11 cellular contexts compared by ENCODE assay signal in the genomic region with DNA sequence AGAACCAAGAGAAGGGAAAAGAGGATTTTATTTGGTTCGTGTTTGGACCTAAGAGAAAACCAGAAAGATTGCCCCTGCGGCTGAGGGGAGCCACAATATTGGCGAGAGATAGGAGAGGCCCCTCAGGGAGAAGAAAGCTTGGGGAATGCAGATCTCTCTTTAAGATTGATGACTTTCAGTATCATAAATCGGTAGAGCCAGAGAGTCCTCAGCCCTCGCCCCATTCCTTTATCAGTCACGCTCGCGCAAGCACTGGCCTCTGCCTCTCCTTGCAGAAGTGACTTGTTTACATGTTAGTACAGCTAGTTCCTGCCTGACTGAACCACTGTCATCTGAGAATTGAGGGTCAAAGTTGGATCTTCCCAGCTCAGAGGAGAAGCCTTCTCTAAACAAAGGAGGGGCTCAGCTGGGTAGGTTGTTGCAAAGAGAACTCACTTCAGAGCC. TPM values are rescaled to one million over a fixed set of nuclear protein-coding genes. Genes with fewer than 3 reads are reported as not detected.
DNase-seq lines count a peak whose midpoint lies in the region; ATAC-seq and TF ChIP-seq lines count a peak whose summit lies in the region.
"Had no signal": no experiment of that assay in that cellular context is flagged by ENCODE, and none has a peak within 500 bp of the region (broad histone marks: within the 10 kb centered on the region; RNA-seq: fewer than 3 reads in every experiment).

No MANE protein-coding gene starts in this region.

- no peaks in the 10 kb centered on the region for H3F3A ChIP-seq in PC-3 (ENCODE audit: low read length, unreplicated experiment)

- H3K36me3 ChIP-seq in BLaER1 = no peaks in the 10 kb centered on the region
- H3K36me3 ChIP-seq in PC-3 (ENCODE audit: low read depth, low read length) = no peaks in the 10 kb centered on the region
- H3K36me3 ChIP-seq in CD8-positive, alpha-beta T cell (ENCODE audit: insufficient read depth, low read length) = no peaks in the 10 kb centered on the region
- no peaks in the 10 kb centered on the region for H3K36me3 ChIP-seq in tibial artery
- H3K36me3 ChIP-seq: pancreas had no signal

- H3K9me2 ChIP-seq in PC-3 (replicated peaks; ENCODE audit: low read length) = no peaks in the 10 kb centered on the region

- POLR2A ChIA-PET in PC-3 (lab: Charles Lee; ENCODE audit: unreplicated experiment) = interaction anchor here (0.5 to 2.1 kb wide), 4 partner anchors 21 to 143 kb away, joined by 3 to 30 read pairs (median 14); a partner anchor contains a TSS
- POLR2A ChIA-PET in CD8-positive, alpha-beta T cell (lab: Charles Lee) = interaction anchor here (0.8 to 1.5 kb wide), 4 partner anchors 9 to 241 kb away, joined by 3 to 4 read pairs (median 4); no protein-coding TSS in a partner anchor

- H3K4me1 ChIP-seq in BLaER1 = peaks cover 32% of the 10 kb centered on the region
- H3K4me1 ChIP-seq in PC-3 (ENCODE audit: insufficient read depth, low read length) = peaks cover 45% of the 10 kb centered on the region
- H3K4me1 ChIP-seq in CD8-positive, alpha-beta T cell (ENCODE audit: insufficient read depth, low read length) = peaks cover 14% of the 10 kb centered on the region
- peaks cover 0 to 28% (median 25%) of the 10 kb centered on the region in 4 donors for H3K4me1 ChIP-seq in tibial artery

- no peaks in the 10 kb centered on the region for H3K27me3 ChIP-seq in BLaER1
- no peaks in the 10 kb centered on the region for H3K27me3 ChIP-seq in PC-3 (ENCODE audit: low read length)
- no peaks in the 10 kb centered on the region for H3K27me3 ChIP-seq in CD8-positive, alpha-beta T cell (ENCODE audit: insufficient read depth, low read length)
- no peaks in the 10 kb centered on the region for H3K27me3 ChIP-seq in tibial artery
- H3K27me3 ChIP-seq: pancreas had no signal

- CTCF ChIA-PET in PC-3 (lab: Charles Lee) = interaction anchor here (0.6 to 2.7 kb wide), 16 partner anchors 14 to 746 kb away, joined by 3 to 38 read pairs (median 5); a partner anchor contains a TSS
- CTCF ChIA-PET in CD8-positive, alpha-beta T cell (lab: Charles Lee) = interaction anchor here (0.6 to 6.2 kb wide), 50 partner anchors 9 to 747 kb away, joined by 3 to 93 read pairs (median 5); a partner anchor contains a TSS

- H3K27me3 Mint-ChIP-seq in nephron progenitor cell (ENCODE audit: low read depth, poor library complexity) = peaks cover 3% of the 10 kb centered on the region
- H3K27me3 Mint-ChIP-seq in CD8-positive, alpha-beta T cell (ENCODE audit: low read depth) = peaks cover 18% of the 10 kb centered on the region

- TF ChIP-seq CTCF in PC-3 (conservative IDR thresholded peaks at IDR 0.05; ENCODE audit: low read depth, low read length) (no peak), epithelial cell of esophagus (IDR thresholded peaks at IDR 0.05; ENCODE audit: insufficient read depth, low read depth, low read length, missing control alignments) (no peak), nephron progenitor cell (IDR thresholded peaks at IDR 0.05) (no peak), tibial artery (IDR thresholded peaks at IDR 0.05) (no peak)
- no peak for TF ChIP-seq CTCF in CD8-positive, alpha-beta T cell (IDR thresholded peaks at IDR 0.05)

- intact Hi-C loops in PC-3 (cut with micrococcal nuclease) (loop anchor here (1.0 to 10.0 kb wide), 5 partner anchors 99 to 745 kb away; no protein-coding TSS in a partner anchor), tibial artery (cut with DNase I; ENCODE audit: low total_unique reads) (loop anchor here (5.0 kb wide), 3 partner anchors 98 to 642 kb away; no protein-coding TSS in a partner anchor)
- intact Hi-C loops in CD8-positive, alpha-beta T cell (cut with DNase I, micrococcal nuclease) = loop anchor here (1.0 to 5.0 kb wide), 8 partner anchors 99 to 747 kb away; no protein-coding TSS in a partner anchor

- H2AFZ ChIP-seq in PC-3 (ENCODE audit: low read length) = peak overlapping the region; percentile 35; the same call in 1 of the 2 replicates

- peaks cover 3% of the 10 kb centered on the region for H3K36me3 Mint-ChIP-seq in nephron progenitor cell (ENCODE audit: low read depth)
- H3K36me3 Mint-ChIP-seq in CD8-positive, alpha-beta T cell = no peaks in the 10 kb centered on the region

- no peaks in the 10 kb centered on the region for H3K9me3 ChIP-seq in BLaER1
- no peaks in the 10 kb centered on the region for H3K9me3 ChIP-seq in PC-3 (ENCODE audit: low read length)
- no peaks in the 10 kb centered on the region for H3K9me3 ChIP-seq in CD8-positive, alpha-beta T cell (ENCODE audit: low read length)
- H3K9me3 ChIP-seq in tibial artery = no peaks in the 10 kb centered on the region
- H3K9me3 ChIP-seq: pancreas had no signal

- peak overlapping the region; percentile 65 for H3K4me3 Mint-ChIP-seq in nephron progenitor cell
- H3K4me3 Mint-ChIP-seq in CD8-positive, alpha-beta T cell = no peak overlapping the region

- peaks cover 82% of the 10 kb centered on the region for H3K4me1 Mint-ChIP-seq in nephron progenitor cell
- peaks cover 8% of the 10 kb centered on the region for H3K4me1 Mint-ChIP-seq in CD8-positive, alpha-beta T cell (ENCODE audit: low read depth)

- 0 out of 2 replicates have a peak, but pooled peaks have one; percentile 1 for ATAC-seq in PC-3
- no peak for ATAC-seq in HG02938 (IDR thresholded peaks at IDR 0.05; ENCODE audit: unreplicated experiment)
- no peak for ATAC-seq in CD8-positive, alpha-beta T cell

- peaks cover 7% of the 10 kb centered on the region for H3K9me3 Mint-ChIP-seq in nephron progenitor cell
- H3K9me3 Mint-ChIP-seq in CD8-positive, alpha-beta T cell = peaks cover 3% of the 10 kb centered on the region

- peak overlapping the region; percentile 99 for H3K27ac Mint-ChIP-seq in nephron progenitor cell
- no peak overlapping the region for H3K27ac Mint-ChIP-seq in CD8-positive, alpha-beta T cell
- H3K27ac Mint-ChIP-seq: activated naive CD4-positive, alpha-beta T cell treated with anti-CD3 and anti-CD28 coated beads, Interleukin-2, amount 50 U/mL, for 72 hours had no signal

- peak; percentile 61 for DNase-seq in PC-3
- peak; percentile 55 for DNase-seq in epithelial cell of esophagus (ENCODE audit: low read depth)
- peak; percentile 69 for DNase-seq in nephron progenitor cell
- no peak for DNase-seq in DMS53 treated with DMSO at 0.1 percent for 48 hours (lab: John Stamatoyannopoulos, UW; ENCODE audit: unreplicated experiment)
- no peak for DNase-seq in CD8-positive, alpha-beta T cell
- DNase-seq in tibial artery = no peak

- H3K4me3 ChIP-seq in BLaER1 (no peak overlapping the region), PC-3 (ENCODE audit: low read length) (peak overlapping the region; percentile 47; the same call in 1 of the 2 replicates), epithelial cell of esophagus (ENCODE audit: low read length) (no peak overlapping the region), tibial artery (no peak overlapping the region)
- no peak overlapping the region for H3K4me3 ChIP-seq in CD8-positive, alpha-beta T cell (ENCODE audit: low read depth, low read length)

- no TSS peak for BruUV-seq in PC-3 (replicated peaks; lab: Mats Ljungman, UMichigan)

- H3K9ac ChIP-seq in BLaER1 (0 out of 2 replicates have a peak overlapping the region, but pooled peaks have one; percentile 6), PC-3 (ENCODE audit: low read length) (peak overlapping the region; percentile 91)

- no peaks in the 10 kb centered on the region for H3K79me2 ChIP-seq in PC-3 (ENCODE audit: low read length)

- H3K4me2 ChIP-seq in BLaER1 = peak overlapping the region; percentile 70
- H3K4me2 ChIP-seq in PC-3 (ENCODE audit: low read length) = peak overlapping the region; percentile 66

- H3K27ac ChIP-seq in BLaER1 = no peak overlapping the region
- H3K27ac ChIP-seq in PC-3 (ENCODE audit: low read length) = peak overlapping the region; percentile 98
- H3K27ac ChIP-seq in CD8-positive, alpha-beta T cell (ENCODE audit: low read depth, low read length) = no peak overlapping the region
- H3K27ac ChIP-seq in tibial artery = no peak overlapping the region

- no peaks in the 10 kb centered on the region for H4K20me1 ChIP-seq in BLaER1
- no peaks in the 10 kb centered on the region for H4K20me1 ChIP-seq in PC-3 (ENCODE audit: low read length)

RNA-seq across cellular contexts. Expression of a gene that starts 21.5 kb away (rescaled TPM):
- 2,299 and 2,451 TPM in 2 replicates for total RNA-seq in PC-3 (2014; rRNA removed)
- total RNA-seq in CD8-positive, alpha-beta T cell = not detected
- total RNA-seq: activated naive CD4-positive, alpha-beta T cell treated with anti-CD3 and anti-CD28 coated beads, Interleukin-2, amount 50 U/mL, for 72 hours; SK-MEL-5 had no signal

RNA-seq across cellular contexts. Expression of a gene that starts 22.2 kb away (rescaled TPM):
- 1.0 TPM in 1 of 2 replicates, not detected in the other for total RNA-seq in PC-3 (2014; rRNA removed)
- total RNA-seq in CD8-positive, alpha-beta T cell = not detected
- total RNA-seq: activated naive CD4-positive, alpha-beta T cell treated with anti-CD3 and anti-CD28 coated beads, Interleukin-2, amount 50 U/mL, for 72 hours; pancreas; SK-MEL-5 had no signal

RNA-seq across cellular contexts. Expression of a gene that starts 30.9 kb away (rescaled TPM):
- total RNA-seq in PC-3 (2014; rRNA removed) = 121 and 144 TPM in 2 replicates
- total RNA-seq in CD8-positive, alpha-beta T cell = not detected
- total RNA-seq: activated naive CD4-positive, alpha-beta T cell treated with anti-CD3 and anti-CD28 coated beads, Interleukin-2, amount 50 U/mL, for 72 hours had no signal

RNA-seq across cellular contexts. Expression of a gene that starts 37.1 kb away (rescaled TPM):
- 0.15 TPM in 1 of 2 replicates, not detected in the other for total RNA-seq in PC-3 (2014; rRNA removed)
- total RNA-seq in CD8-positive, alpha-beta T cell = not detected
- total RNA-seq: activated naive CD4-positive, alpha-beta T cell treated with anti-CD3 and anti-CD28 coated beads, Interleukin-2, amount 50 U/mL, for 72 hours; SK-MEL-5 had no signal

RNA-seq across cellular contexts. Expression of a gene that starts 44.2 kb away (rescaled TPM):
- 1.4 TPM in 2 replicates for total RNA-seq in PC-3 (2014; rRNA removed)
- not detected for total RNA-seq in CD8-positive, alpha-beta T cell
- total RNA-seq: activated naive CD4-positive, alpha-beta T cell treated with anti-CD3 and anti-CD28 coated beads, Interleukin-2, amount 50 U/mL, for 72 hours; SK-MEL-5 had no signal

Comparison
In these comparisons a context has a peak if more than half of its experiments do, and no peak if none do; other contexts are left out.
1. DNase-seq: peak in PC-3 (single experiment), epithelial cell of esophagus (single experiment) and nephron progenitor cell (single experiment); none in DMS53 treated with DMSO at 0.1 percent for 48 hours (single experiment), CD8-positive, alpha-beta T cell (0 of 7) and tibial artery (0 of 2).
2. RNA of a gene that starts 21.5 kb away (total RNA-seq): 2,299 to 2,451 TPM in PC-3; not detected in CD8-positive, alpha-beta T cell; every median in the first group is over 1,000 times any median in the second.
3. RNA of a gene that starts 30.9 kb away (total RNA-seq): 121 to 144 TPM in PC-3; not detected in CD8-positive, alpha-beta T cell; every median in the first group is over 100 times any median in the second.